ENCODE assay signal across 21 cellular contexts in the genomic region with DNA sequence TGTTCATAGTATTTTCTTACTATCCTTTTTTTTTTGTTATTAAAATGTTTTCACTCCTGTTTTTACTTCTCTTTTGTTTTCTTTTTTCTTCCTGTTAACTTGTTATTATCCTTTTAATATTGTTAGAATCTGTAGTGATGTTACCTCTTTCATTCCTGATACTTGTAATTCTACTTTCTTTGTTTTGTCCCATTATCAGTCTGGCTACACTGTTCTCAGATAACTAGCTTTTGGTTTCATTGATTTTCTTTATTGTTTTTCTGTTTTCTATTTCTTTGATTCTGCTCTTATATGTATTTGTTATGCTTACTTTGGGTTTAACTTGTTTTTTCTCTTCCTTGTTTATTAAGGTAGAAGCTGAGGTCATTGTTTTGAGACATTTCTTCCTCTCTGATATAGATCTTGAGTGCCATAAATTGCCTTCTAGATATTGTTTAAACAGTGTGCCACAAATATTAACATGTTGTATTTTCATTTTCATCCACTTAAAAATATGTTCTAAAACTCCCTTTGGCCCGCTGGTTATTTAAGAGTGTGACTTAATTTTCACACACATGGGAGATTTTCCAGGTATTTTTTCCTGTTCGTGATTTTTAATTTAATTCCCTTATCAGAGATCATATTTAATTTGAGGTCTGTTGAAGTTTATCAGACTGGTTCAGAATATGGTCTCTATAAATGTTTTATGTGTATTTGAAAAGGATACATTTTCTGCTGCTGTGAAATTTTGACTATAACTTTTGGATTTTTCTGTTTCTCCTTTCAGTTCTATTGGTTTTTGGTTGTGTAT. TPM values are rescaled to one million over a fixed set of nuclear protein-coding genes. Genes with fewer than 3 reads are reported as not detected.
DNase-seq lines count a peak whose midpoint lies in the region; ATAC-seq and TF ChIP-seq lines count a peak whose summit lies in the region.
"Had no signal": no experiment of that assay in that cellular context is flagged by ENCODE, and none has a peak within 500 bp of the region (broad histone marks: within the 10 kb centered on the region; RNA-seq: fewer than 3 reads in every experiment).

No MANE protein-coding gene starts in this region.

- peaks cover 10% of the 10 kb centered on the region for H3K9me3 Mint-ChIP-seq in T-helper 2 cell treated with Interferon-gamma antibody and Interleukin-4, amounts not matched to agents 5 μg/mL and 100 μg/mL, for 36 hours
- H3K9me3 Mint-ChIP-seq in GM23338, result no peaks in the 10 kb centered on the region; the same call in 2 of the 3 replicates
- no peaks in the 10 kb centered on the region for H3K9me3 Mint-ChIP-seq in activated T-helper 17 cell treated with anti-CD3 and anti-CD28 coated beads, Interleukin-2, amount 50 U/mL, for 72 hours
- H3K9me3 Mint-ChIP-seq in natural killer cell treated with Interleukin-12 subunit alpha and Interleukin-12 subunit beta and Interleukin-15 and Interleukin-18, amount 100 ng/mL, for 72 hours, result no peaks in the 10 kb centered on the region
- H3K9me3 Mint-ChIP-seq: activated naive CD4-positive, alpha-beta T cell treated with anti-CD3 and anti-CD28 coated beads for 36 hours had no signal

- H3K27me3 ChIP-seq in GM23338 (ENCODE audit: insufficient read depth), result no peaks in the 10 kb centered on the region
- H3K27me3 ChIP-seq: brain microvascular endothelial cell, dorsolateral prefrontal cortex, hepatocyte, ovary, tibial artery had no signal

- H3K4me2 ChIP-seq in GM23338, result peak overlapping the region; percentile 54
- H3K4me2 ChIP-seq: hepatocyte had no signal

- no peaks in the 10 kb centered on the region for H3K9me2 ChIP-seq in GM23338 (ENCODE audit: insufficient read depth)

- peaks cover 42% of the 10 kb centered on the region for H3K4me1 ChIP-seq in GM23338 (ENCODE audit: insufficient read depth)

- H3K4me1 Mint-ChIP-seq in T-helper 2 cell treated with Interferon-gamma antibody and Interleukin-4, amounts not matched to agents 5 μg/mL and 100 μg/mL, for 36 hours (ENCODE audit: low read depth), result peaks cover 46% of the 10 kb centered on the region
- H3K4me1 Mint-ChIP-seq in GM23338, result peaks cover 49% of the 10 kb centered on the region
- H3K4me1 Mint-ChIP-seq in activated T-helper 17 cell treated with anti-CD3 and anti-CD28 coated beads, Interleukin-2, amount 50 U/mL, for 72 hours, result peaks cover 44% of the 10 kb centered on the region
- peaks cover 50 to 59% of the 10 kb centered on the region in 2 donors for H3K4me1 Mint-ChIP-seq in natural killer cell treated with Interleukin-12 subunit alpha and Interleukin-12 subunit beta and Interleukin-15 and Interleukin-18, amount 100 ng/mL, for 72 hours (ENCODE audit: low read depth in 2 of 2)

- no peaks in the 10 kb centered on the region for H3F3A ChIP-seq in GM23338 (replicated peaks; ENCODE audit: low read depth)

- ATAC-seq in GM23338 (no peak), GM19035 (IDR thresholded peaks at IDR 0.05; ENCODE audit: unreplicated experiment) (no peak)
- no peak for ATAC-seq in activated T-helper 17 cell treated with anti-CD3 and anti-CD28 coated beads, Interleukin-2, amount 50 U/mL, for 72 hours (replicated peaks)
- no peak for ATAC-seq in natural killer cell treated with Interleukin-12 subunit alpha and Interleukin-12 subunit beta and Interleukin-15 and Interleukin-18, amount 100 ng/mL, for 72 hours

- TF ChIP-seq CTCF in GM23338 (conservative IDR thresholded peaks at IDR 0.05; ENCODE audit: low read depth in 2 of 2), result no peak

- no peak overlapping the region for H3K27ac ChIP-seq in GM23338 (ENCODE audit: low read depth)
- H3K27ac ChIP-seq: 22Rv1, brain microvascular endothelial cell, dorsolateral prefrontal cortex, GM23248, hepatocyte, ovary, tibial artery had no signal

- H3K4me3 ChIP-seq in GM23338, result no peak overlapping the region
- H3K4me3 ChIP-seq: dorsolateral prefrontal cortex, GM23248, hepatocyte, ovary, tibial artery had no signal

- no peaks in the 10 kb centered on the region for H3K36me3 ChIP-seq in GM23338 (ENCODE audit: insufficient read depth)
- H3K36me3 ChIP-seq: brain microvascular endothelial cell, ovary, tibial artery had no signal

- H3K4me3 Mint-ChIP-seq in T-helper 2 cell treated with Interferon-gamma antibody and Interleukin-4, amounts not matched to agents 5 μg/mL and 100 μg/mL, for 36 hours, result no peak overlapping the region
- peak overlapping the region; percentile 15; the same call in 1 of the 3 replicates for H3K4me3 Mint-ChIP-seq in GM23338
- peak overlapping the region; percentile 49 for H3K4me3 Mint-ChIP-seq in activated T-helper 17 cell treated with anti-CD3 and anti-CD28 coated beads, Interleukin-2, amount 50 U/mL, for 72 hours
- H3K4me3 Mint-ChIP-seq in natural killer cell treated with Interleukin-12 subunit alpha and Interleukin-12 subunit beta and Interleukin-15 and Interleukin-18, amount 100 ng/mL, for 72 hours, result peak overlapping the region; percentile 23
- H3K4me3 Mint-ChIP-seq: activated naive CD4-positive, alpha-beta T cell treated with anti-CD3 and anti-CD28 coated beads for 36 hours had no signal

- peaks cover 44% of the 10 kb centered on the region for H3K36me3 Mint-ChIP-seq in T-helper 2 cell treated with Interferon-gamma antibody and Interleukin-4, amounts not matched to agents 5 μg/mL and 100 μg/mL, for 36 hours (ENCODE audit: low read depth)
- H3K36me3 Mint-ChIP-seq in GM23338 (ENCODE audit: low read depth), result peaks cover 19% of the 10 kb centered on the region
- peaks cover 74% of the 10 kb centered on the region for H3K36me3 Mint-ChIP-seq in activated T-helper 17 cell treated with anti-CD3 and anti-CD28 coated beads, Interleukin-2, amount 50 U/mL, for 72 hours (ENCODE audit: low read depth)
- H3K36me3 Mint-ChIP-seq in natural killer cell treated with Interleukin-12 subunit alpha and Interleukin-12 subunit beta and Interleukin-15 and Interleukin-18, amount 100 ng/mL, for 72 hours, result peaks cover 27% of the 10 kb centered on the region

- peaks cover 60% of the 10 kb centered on the region for H4K20me1 ChIP-seq in GM23338 (replicated peaks; ENCODE audit: insufficient read depth)

- no peaks in the 10 kb centered on the region for H3K27me3 Mint-ChIP-seq in T-helper 2 cell treated with Interferon-gamma antibody and Interleukin-4, amounts not matched to agents 5 μg/mL and 100 μg/mL, for 36 hours (ENCODE audit: low read depth)
- H3K27me3 Mint-ChIP-seq in GM23338 (ENCODE audit: insufficient read depth, low read depth, poor library complexity), result peaks cover 4% of the 10 kb centered on the region
- no peaks in the 10 kb centered on the region for H3K27me3 Mint-ChIP-seq in activated T-helper 17 cell treated with anti-CD3 and anti-CD28 coated beads, Interleukin-2, amount 50 U/mL, for 72 hours
- H3K27me3 Mint-ChIP-seq in natural killer cell treated with Interleukin-12 subunit alpha and Interleukin-12 subunit beta and Interleukin-15 and Interleukin-18, amount 100 ng/mL, for 72 hours, result no peaks in the 10 kb centered on the region

- no peak for DNase-seq in T-helper 2 cell treated with Interferon-gamma antibody and Interleukin-4, amounts not matched to agents 5 μg/mL and 100 μg/mL, for 36 hours (ENCODE audit: low spot score)
- DNase-seq in T-helper 2 cell (no peak), GM23338 (ENCODE audit: low spot score) (no peak), SW480 (ENCODE audit: low spot score) (no peak), cardiac septum (ENCODE audit: low spot score) (no peak)
- DNase-seq in natural killer cell treated with Interleukin-12 subunit alpha and Interleukin-12 subunit beta and Interleukin-15 and Interleukin-18, amount 100 ng/mL, for 72 hours (ENCODE audit: low spot score), result no peak
- DNase-seq: activated naive CD4-positive, alpha-beta T cell treated with anti-CD3 and anti-CD28 coated beads for 36 hours; brain microvascular endothelial cell; C1 segment of cervical spinal cord; dorsolateral prefrontal cortex; GM23248; NCI-H1436; ovary; stimulated activated CD4-positive, alpha-beta T cell treated with anti-CD3 and anti-CD28 coated beads, Interleukin-4, amount 100 ng/mL, for 1 hour; stimulated activated CD8-positive, alpha-beta memory T cell treated with anti-CD3 and anti-CD28 coated beads, Interleukin-4, amount 100 ng/mL, for 48 hours; SW 1271; tibial artery had no signal

- intact Hi-C loops in cardiac septum (cut with DNase I), result no loop called here

- peaks cover 100% of the 10 kb centered on the region for H3K79me2 ChIP-seq in GM23338 (replicated peaks; ENCODE audit: insufficient read depth)

- peak overlapping the region; percentile 22 for H3K27ac Mint-ChIP-seq in T-helper 2 cell treated with Interferon-gamma antibody and Interleukin-4, amounts not matched to agents 5 μg/mL and 100 μg/mL, for 36 hours
- H3K27ac Mint-ChIP-seq in GM23338, result no peak overlapping the region; the same call in 1 of the 2 replicates
- peak overlapping the region; percentile 70 for H3K27ac Mint-ChIP-seq in activated T-helper 17 cell treated with anti-CD3 and anti-CD28 coated beads, Interleukin-2, amount 50 U/mL, for 72 hours
- H3K27ac Mint-ChIP-seq in natural killer cell treated with Interleukin-12 subunit alpha and Interleukin-12 subunit beta and Interleukin-15 and Interleukin-18, amount 100 ng/mL, for 72 hours, result peak overlapping the region; percentile 5 to 38
- H3K27ac Mint-ChIP-seq: activated naive CD4-positive, alpha-beta T cell treated with anti-CD3 and anti-CD28 coated beads for 36 hours had no signal

- H2AFZ ChIP-seq in GM23338, result no peak overlapping the region
- H2AFZ ChIP-seq: GM23248, hepatocyte had no signal

TF ChIP-seq in GM23338, 12 proteins besides CTCF, POLR2A, EP300 and RAD21 (continues in another document):
- TF ChIP-seq EZH2 (IDR thresholded peaks at IDR 0.05; ENCODE audit: low read depth, unreplicated experiment) (no peak), JUNB (IDR thresholded peaks at IDR 0.05; ENCODE audit: unreplicated experiment) (no peak), POLR2AphosphoS5 (IDR thresholded peaks at IDR 0.05; ENCODE audit: low read depth) (no peak), STAT1 (IDR thresholded peaks at IDR 0.05; ENCODE audit: unreplicated experiment) (no peak), ZNF114 (CRISPR knock-in tag; IDR thresholded peaks at IDR 0.05) (no peak), NANOG (IDR thresholded peaks at IDR 0.05; ENCODE audit: borderline replicate concordance) (no peak)

RNA-seq across cellular contexts. Expression of gene XRN2, which starts 6.7 kb away (rescaled TPM):
- 150 and 159 TPM in 2 replicates for total RNA-seq in GM23338 (2014; rRNA removed; shearing (Covaris generic))
- polyA plus RNA-seq in GM23338 (2016; fragmentation: Nextera tagmentation; extraction: Ambion mirVana), result 107 and 113 TPM in 2 replicates
- 10 to 100 TPM; 42.9 to 82.3 TPM for total RNA-seq in activated T-helper 17 cell treated with anti-CD3 and anti-CD28 coated beads, Interleukin-2, amount 50 U/mL, for 72 hours
- 10 to 100 TPM; 62.1 to 68.6 TPM for total RNA-seq in natural killer cell treated with Interleukin-12 subunit alpha and Interleukin-12 subunit beta and Interleukin-15 and Interleukin-18, amount 100 ng/mL, for 72 hours
- 33.4 TPM for total RNA-seq in cardiac septum
